22 cellular contexts compared by ENCODE assay signal in the genomic region with DNA sequence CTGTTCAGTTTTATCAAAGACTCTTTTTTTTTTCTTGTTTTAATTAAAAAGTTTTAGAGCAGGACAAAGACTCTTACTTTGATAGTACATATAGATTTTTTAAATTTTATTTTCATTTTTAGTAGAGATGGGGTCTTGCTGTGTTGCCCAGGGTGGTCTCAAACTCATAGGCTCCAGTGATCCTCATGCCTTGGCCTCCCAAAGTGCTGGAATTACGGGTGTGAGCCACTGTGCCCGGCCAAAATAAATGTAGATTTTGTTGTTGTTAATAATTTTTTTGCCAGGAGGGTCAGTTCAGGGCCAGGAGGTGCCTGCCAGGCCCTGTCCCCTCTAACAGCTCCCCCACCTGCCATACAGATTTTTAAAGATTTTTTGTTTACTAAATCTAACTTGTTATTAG. TPM values are rescaled to one million over a fixed set of nuclear protein-coding genes. Genes with fewer than 3 reads are reported as not detected.
DNase-seq lines count a peak whose midpoint lies in the region; ATAC-seq and TF ChIP-seq lines count a peak whose summit lies in the region.
"Had no signal": no experiment of that assay in that cellular context is flagged by ENCODE, and none has a peak within 500 bp of the region (broad histone marks: within the 10 kb centered on the region; RNA-seq: fewer than 3 reads in every experiment).

No MANE protein-coding gene starts in this region.

- 38 to 57% methylated on average over 2 of the region's 2 CpGs for WGBS in body of pancreas, 2 donors
- WGBS in endodermal cell (ENCODE audit: insufficient coverage in 1 of 2, insufficient read length in 1 of 2), 2 experiments = 80 to 100% methylated on average over 1 to 2 of the region's 2 CpGs

- H3K27ac ChIP-seq in HL-60 (replicated peaks) (peak overlapping the region; percentile 43), body of pancreas (peak overlapping the region in 3 of 4 donors; percentile 61 to 71 (median 67)), gastrocnemius medialis (peak overlapping the region; percentile 79 to 94 (median 84)), endodermal cell (ENCODE audit: low read depth, low read length) (no peak overlapping the region)
- H3K27ac ChIP-seq: 22Rv1, upper lobe of right lung had no signal

- H3K4me1 ChIP-seq in body of pancreas (peaks cover 15% of the 10 kb centered on the region), gastrocnemius medialis (peaks cover 10 to 16% of the 10 kb centered on the region in 2 donors), endodermal cell (ENCODE audit: control insufficient read depth, insufficient read depth, low read length) (no peaks in the 10 kb centered on the region)
- H3K4me1 ChIP-seq: upper lobe of right lung had no signal

- in situ Hi-C loops in gastrocnemius medialis (cut with MboI; ENCODE audit: low sequenced_read_pairs in 4 of 4) = no loop called here

- H3K36me3 Mint-ChIP-seq in activated CD4-positive, alpha-beta memory T cell treated with anti-CD3 and anti-CD28 coated beads, Interleukin-2, amount 10 ng/mL, durations not matched to agents 7 days and 5 days (ENCODE audit: low read depth) = peaks cover 64% of the 10 kb centered on the region
- peaks cover 32% of the 10 kb centered on the region for H3K36me3 Mint-ChIP-seq in activated CD4-positive, alpha-beta memory T cell treated with anti-CD3 and anti-CD28 coated beads for 36 hours
- peaks cover 77% of the 10 kb centered on the region for H3K36me3 Mint-ChIP-seq in endodermal cell (ENCODE audit: low read depth)

- peaks cover 2% of the 10 kb centered on the region for H3K9me3 Mint-ChIP-seq in activated CD4-positive, alpha-beta memory T cell treated with anti-CD3 and anti-CD28 coated beads, Interleukin-2, amount 10 ng/mL, durations not matched to agents 7 days and 5 days
- no peaks in the 10 kb centered on the region for H3K9me3 Mint-ChIP-seq in activated CD4-positive, alpha-beta memory T cell treated with anti-CD3 and anti-CD28 coated beads for 36 hours
- H3K9me3 Mint-ChIP-seq in endodermal cell = no peaks in the 10 kb centered on the region
- H3K9me3 Mint-ChIP-seq: stimulated activated naive CD8-positive, alpha-beta T cell treated with anti-CD3 and anti-CD28 coated beads, Interleukin-15, Interleukin-2, amounts not matched to agents 100 ng/mL and 50 ng/mL, for 24 hours; T-cell had no signal

- CTCF ChIA-PET in activated CD4-positive, alpha-beta memory T cell treated with anti-CD3 and anti-CD28 coated beads, Interleukin-2, amount 10 ng/mL, durations not matched to agents 7 days and 5 days (lab: Charles Lee) = interaction anchor here (1.8 to 3.2 kb wide), 2 partner anchors 11 to 86 kb away, joined by 4 to 13 read pairs; no protein-coding TSS in a partner anchor
- CTCF ChIA-PET in activated CD4-positive, alpha-beta memory T cell treated with anti-CD3 and anti-CD28 coated beads for 36 hours (lab: Charles Lee) = no interaction called here

- no peak for TF ChIP-seq CTCF in HL-60 (IDR thresholded peaks at IDR 0.05; ENCODE audit: insufficient read depth, low read length)
- no peak for TF ChIP-seq CTCF in body of pancreas (IDR thresholded peaks at IDR 0.05)
- no peak for TF ChIP-seq CTCF in gastrocnemius medialis (IDR thresholded peaks at IDR 0.05 in 4 of 5, conservative IDR thresholded peaks at IDR 0.05 in 1 of 5)
- no peak for TF ChIP-seq CTCF in endodermal cell (conservative IDR thresholded peaks at IDR 0.05)

- H3K4me1 Mint-ChIP-seq in activated CD4-positive, alpha-beta memory T cell treated with anti-CD3 and anti-CD28 coated beads, Interleukin-2, amount 10 ng/mL, durations not matched to agents 7 days and 5 days = peaks cover 22% of the 10 kb centered on the region
- peaks cover 3% of the 10 kb centered on the region for H3K4me1 Mint-ChIP-seq in activated CD4-positive, alpha-beta memory T cell treated with anti-CD3 and anti-CD28 coated beads for 36 hours (ENCODE audit: low read depth)
- H3K4me1 Mint-ChIP-seq in endodermal cell = no peaks in the 10 kb centered on the region

- no peaks in the 10 kb centered on the region for H3K27me3 Mint-ChIP-seq in activated CD4-positive, alpha-beta memory T cell treated with anti-CD3 and anti-CD28 coated beads, Interleukin-2, amount 10 ng/mL, durations not matched to agents 7 days and 5 days
- no peaks in the 10 kb centered on the region for H3K27me3 Mint-ChIP-seq in activated CD4-positive, alpha-beta memory T cell treated with anti-CD3 and anti-CD28 coated beads for 36 hours
- H3K27me3 Mint-ChIP-seq in endodermal cell (ENCODE audit: insufficient read depth) = no peaks in the 10 kb centered on the region
- H3K27me3 Mint-ChIP-seq: stimulated activated naive CD8-positive, alpha-beta T cell treated with anti-CD3 and anti-CD28 coated beads, Interleukin-15, Interleukin-2, amounts not matched to agents 100 ng/mL and 50 ng/mL, for 24 hours; T-cell had no signal

- POLR2A ChIA-PET in activated CD4-positive, alpha-beta memory T cell treated with anti-CD3 and anti-CD28 coated beads, Interleukin-2, amount 10 ng/mL, durations not matched to agents 7 days and 5 days (lab: Charles Lee) = interaction anchor here (1.6 to 4.2 kb wide), 3 partner anchors 11 to 30 kb away, joined by 6 to 22 read pairs (median 10); a partner anchor contains a TSS
- POLR2A ChIA-PET in activated CD4-positive, alpha-beta memory T cell treated with anti-CD3 and anti-CD28 coated beads for 36 hours (lab: Charles Lee) = interaction anchor here (1.4 kb wide), 1 partner anchor 11 kb away, joined by 4 read pairs; no protein-coding TSS in a partner anchor

- H3K4me3 ChIP-seq in HL-60 (replicated peaks; ENCODE audit: insufficient read depth, low read length) (no peak overlapping the region), body of pancreas (no peak overlapping the region), gastrocnemius medialis (peak overlapping the region in 2 of 4 donors; percentile 9 to 24), endodermal cell (ENCODE audit: low read length) (no peak overlapping the region)
- H3K4me3 ChIP-seq: upper lobe of right lung had no signal

- H3K27me3 ChIP-seq in HL-60 (ENCODE audit: insufficient read depth, poor library complexity, severe bottlenecking) (no peaks in the 10 kb centered on the region), body of pancreas (no peaks in the 10 kb centered on the region), gastrocnemius medialis (no peaks in the 10 kb centered on the region), endodermal cell (ENCODE audit: control insufficient read depth, insufficient read depth, low read length, poor library complexity, severe bottlenecking) (no peaks in the 10 kb centered on the region)
- H3K27me3 ChIP-seq: upper lobe of right lung had no signal

- H3K4me3 Mint-ChIP-seq in activated CD4-positive, alpha-beta memory T cell treated with anti-CD3 and anti-CD28 coated beads, Interleukin-2, amount 10 ng/mL, durations not matched to agents 7 days and 5 days = no peak overlapping the region
- H3K4me3 Mint-ChIP-seq in activated CD4-positive, alpha-beta memory T cell treated with anti-CD3 and anti-CD28 coated beads for 36 hours = no peak overlapping the region
- H3K4me3 Mint-ChIP-seq in endodermal cell = no peak overlapping the region
- H3K4me3 Mint-ChIP-seq: stimulated activated naive CD8-positive, alpha-beta T cell treated with anti-CD3 and anti-CD28 coated beads, Interleukin-15, Interleukin-2, amounts not matched to agents 100 ng/mL and 50 ng/mL, for 24 hours; T-cell had no signal

- no peak for DNase-seq in activated CD4-positive, alpha-beta memory T cell treated with anti-CD3 and anti-CD28 coated beads, Interleukin-2, amount 10 ng/mL, durations not matched to agents 7 days and 5 days
- no peak for DNase-seq in activated CD4-positive, alpha-beta memory T cell treated with anti-CD3 and anti-CD28 coated beads for 36 hours
- DNase-seq in HL-60 (ENCODE audit: low read depth in 1 of 2, low spot score in 1 of 2) (no peak), body of pancreas (no peak), gastrocnemius medialis (no peak), RKO (ENCODE audit: low spot score) (no peak), endodermal cell (no peak), COLO829 (ENCODE audit: low spot score) (no peak)
- DNase-seq: activated CD4-positive, alpha-beta T cell treated with anti-CD3 and anti-CD28 coated beads for 48 hours; activated naive CD4-positive, alpha-beta T cell treated with Interleukin-2 at 50 U/mL for 16 hours; activated T-cell treated with anti-CD3 and anti-CD28 coated beads for 4 hours; aorta; KBM-7; mammary epithelial cell; NCI-H1092; NCI-H510A; SHP77; upper lobe of right lung had no signal

- no peak overlapping the region for H3K9ac ChIP-seq in endodermal cell (ENCODE audit: extremely low read depth, low read length, poor library complexity, severe bottlenecking)

- H3K9me3 ChIP-seq in body of pancreas (no peaks in the 10 kb centered on the region), gastrocnemius medialis (no peaks in the 10 kb centered on the region), endodermal cell (ENCODE audit: control insufficient read depth, low read length) (no peaks in the 10 kb centered on the region)
- H3K9me3 ChIP-seq: upper lobe of right lung had no signal

- ATAC-seq in body of pancreas (no peak), gastrocnemius medialis (no peak)
- ATAC-seq: HCT116, upper lobe of right lung had no signal

- intact Hi-C loops in activated CD4-positive, alpha-beta memory T cell treated with anti-CD3 and anti-CD28 coated beads for 36 hours (cut with micrococcal nuclease) = no loop called here
- intact Hi-C loops in body of pancreas (cut with DNase I) = no loop called here
- intact Hi-C loops in gastrocnemius medialis (cut with DNase I; ENCODE audit: low total_unique reads) = no loop called here

- TF ChIP-seq POLR2A in body of pancreas (IDR thresholded peaks at IDR 0.05) (no peak), gastrocnemius medialis (IDR thresholded peaks at IDR 0.05) (no peak)

- H3K36me3 ChIP-seq in body of pancreas (replicated peaks in 1 of 2; ENCODE audit: insufficient read depth in 1 of 2, low read depth in 2 of 2) (peaks cover 0 to 3% of the 10 kb centered on the region in 2 donors), gastrocnemius medialis (peaks cover 0 to 41% of the 10 kb centered on the region in 2 donors), endodermal cell (ENCODE audit: control insufficient read depth, insufficient read depth, low read length) (peaks cover 74% of the 10 kb centered on the region)

- H3K27ac Mint-ChIP-seq in activated CD4-positive, alpha-beta memory T cell treated with anti-CD3 and anti-CD28 coated beads, Interleukin-2, amount 10 ng/mL, durations not matched to agents 7 days and 5 days = peak overlapping the region; percentile 26
- H3K27ac Mint-ChIP-seq in activated CD4-positive, alpha-beta memory T cell treated with anti-CD3 and anti-CD28 coated beads for 36 hours = no peak overlapping the region
- H3K27ac Mint-ChIP-seq in endodermal cell = no peak overlapping the region
- H3K27ac Mint-ChIP-seq: stimulated activated naive CD8-positive, alpha-beta T cell treated with anti-CD3 and anti-CD28 coated beads, Interleukin-15, Interleukin-2, amounts not matched to agents 100 ng/mL and 50 ng/mL, for 24 hours; T-cell had no signal

RNA-seq across cellular contexts. Expression of a gene that starts 17.0 kb away (rescaled TPM):
- total RNA-seq in activated CD4-positive, alpha-beta memory T cell treated with anti-CD3 and anti-CD28 coated beads, Interleukin-2, amount 10 ng/mL, durations not matched to agents 7 days and 5 days = 10 to 100 TPM; 52.4 to 57.1 TPM
- 10 to 100 TPM; 29.8 to 31.4 TPM for total RNA-seq in activated CD4-positive, alpha-beta memory T cell treated with anti-CD3 and anti-CD28 coated beads for 36 hours
- total RNA-seq in body of pancreas (10 to 100 TPM; 24.6 to 29.7 TPM), gastrocnemius medialis (10 to 100 TPM; 25.7 to 59.5 (median 43.7) TPM), endodermal cell (10 to 100 TPM; 76.1 to 91.2 TPM)
- 65.7 TPM for polyA plus RNA-seq in endodermal cell (2013, experiment 1 of 2)
- polyA plus RNA-seq in endodermal cell (2013, experiment 2 of 2) = 62.3 TPM

RNA-seq across cellular contexts. Expression of a gene that starts 40.3 kb away (rescaled TPM):
- total RNA-seq in activated CD4-positive, alpha-beta memory T cell treated with anti-CD3 and anti-CD28 coated beads, Interleukin-2, amount 10 ng/mL, durations not matched to agents 7 days and 5 days = 100 to 1,000 TPM; 129 to 130 TPM
- total RNA-seq in activated CD4-positive, alpha-beta memory T cell treated with anti-CD3 and anti-CD28 coated beads for 36 hours = 100 to 1,000 TPM; 143 to 148 TPM
- total RNA-seq in body of pancreas (100 to 1,000 TPM; 107 to 114 TPM), gastrocnemius medialis (100 to 1,000 TPM; 136 to 240 (median 191) TPM), endodermal cell (100 to 1,000 TPM; 134 to 144 TPM)
- 129 TPM for polyA plus RNA-seq in endodermal cell (2013, experiment 1 of 2)
- 120 TPM for polyA plus RNA-seq in endodermal cell (2013, experiment 2 of 2)

RNA-seq across cellular contexts. Expression of a gene that starts 44.6 kb away (rescaled TPM):
- 10 to 100 TPM; 19.6 to 22.6 TPM for total RNA-seq in activated CD4-positive, alpha-beta memory T cell treated with anti-CD3 and anti-CD28 coated beads, Interleukin-2, amount 10 ng/mL, durations not matched to agents 7 days and 5 days
- 10 to 100 TPM; 38.3 to 38.7 TPM for total RNA-seq in activated CD4-positive, alpha-beta memory T cell treated with anti-CD3 and anti-CD28 coated beads for 36 hours
- total RNA-seq in body of pancreas (10 to 100 TPM; 20.5 to 32.0 TPM), gastrocnemius medialis (10 to 100 TPM; 25.6 to 69.7 (median 39.8) TPM), endodermal cell (10 to 100 TPM; 18.3 to 23.2 TPM)
- polyA plus RNA-seq in endodermal cell (2013, experiment 1 of 2) = 15.2 TPM
- 13.0 TPM for polyA plus RNA-seq in endodermal cell (2013, experiment 2 of 2)

RNA-seq across cellular contexts. Expression of a gene that starts 57.7 kb away (rescaled TPM):
- 100 to 1,000 TPM; 115 to 117 TPM for total RNA-seq in activated CD4-positive, alpha-beta memory T cell treated with anti-CD3 and anti-CD28 coated beads, Interleukin-2, amount 10 ng/mL, durations not matched to agents 7 days and 5 days
- 100 to 1,000 TPM; 173 to 182 TPM for total RNA-seq in activated CD4-positive, alpha-beta memory T cell treated with anti-CD3 and anti-CD28 coated beads for 36 hours
- total RNA-seq in body of pancreas (10 to 100 TPM; 46.1 to 61.7 TPM), gastrocnemius medialis (100 to 1,000 TPM; 227 to 342 (median 250) TPM), endodermal cell (100 to 1,000 TPM; 153 to 173 TPM)
- 242 TPM for polyA plus RNA-seq in endodermal cell (2013, experiment 1 of 2)
- polyA plus RNA-seq in endodermal cell (2013, experiment 2 of 2) = 229 TPM
